1 cellular context compared by ENCODE assay signal in the genomic region with DNA sequence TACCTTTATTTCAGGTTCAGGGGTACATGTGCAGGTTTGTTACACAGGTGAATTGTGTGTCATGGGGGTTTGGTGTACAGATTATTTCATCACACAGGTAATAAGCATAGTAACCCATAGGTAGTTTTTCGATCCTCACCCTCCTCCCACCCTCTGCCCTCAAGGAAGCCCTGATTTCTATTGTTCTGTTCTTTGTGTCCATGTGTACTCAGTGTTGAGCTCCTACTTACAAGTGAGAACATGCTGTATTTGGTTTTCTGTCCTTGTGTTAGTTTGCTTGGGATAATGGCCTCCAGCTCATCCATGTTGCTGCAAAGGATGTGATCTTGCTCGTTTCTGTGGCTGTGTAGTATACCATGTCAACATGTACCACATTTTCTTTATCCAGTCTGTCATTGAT.
TF ChIP-seq lines count a peak whose summit lies in the region.

No MANE protein-coding gene starts in this region.

TF ChIP-seq in GM12878, 131 proteins besides CTCF, POLR2A, EP300 and RAD21 (continued from another document):
- TF ChIP-seq WRNIP1 (IDR thresholded peaks at IDR 0.05; ENCODE audit: borderline replicate concordance, low read depth, low read length) (no peak), FOXK2 (IDR thresholded peaks at IDR 0.05) (no peak), MTA3 (IDR thresholded peaks at IDR 0.05; ENCODE audit: borderline replicate concordance, low read length) (no peak), PML (IDR thresholded peaks at IDR 0.05; ENCODE audit: low read length) (no peak), ZZZ3 (IDR thresholded peaks at IDR 0.05; ENCODE audit: control insufficient read depth, insufficient read length, low read depth) (no peak), TCF3 (IDR thresholded peaks at IDR 0.05; ENCODE audit: borderline replicate concordance, insufficient read depth, low read depth, low read length) (no peak), KLF5 (IDR thresholded peaks at IDR 0.05; ENCODE audit: partially characterized antibody) (no peak), ZNF384 (IDR thresholded peaks at IDR 0.05; ENCODE audit: borderline replicate concordance, low read depth, low read length) (no peak)
- TF ChIP-seq, protein P1, sequence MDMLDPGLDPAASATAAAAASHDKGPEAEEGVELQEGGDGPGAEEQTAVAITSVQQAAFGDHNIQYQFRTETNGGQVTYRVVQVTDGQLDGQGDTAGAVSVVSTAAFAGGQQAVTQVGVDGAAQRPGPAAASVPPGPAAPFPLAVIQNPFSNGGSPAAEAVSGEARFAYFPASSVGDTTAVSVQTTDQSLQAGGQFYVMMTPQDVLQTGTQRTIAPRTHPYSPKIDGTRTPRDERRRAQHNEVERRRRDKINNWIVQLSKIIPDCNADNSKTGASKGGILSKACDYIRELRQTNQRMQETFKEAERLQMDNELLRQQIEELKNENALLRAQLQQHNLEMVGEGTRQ (IDR thresholded peaks at IDR 0.05; ENCODE audit: borderline replicate concordance, low read depth, low read length), result no peak
